25 cellular contexts compared by ENCODE assay signal in the genomic region with DNA sequence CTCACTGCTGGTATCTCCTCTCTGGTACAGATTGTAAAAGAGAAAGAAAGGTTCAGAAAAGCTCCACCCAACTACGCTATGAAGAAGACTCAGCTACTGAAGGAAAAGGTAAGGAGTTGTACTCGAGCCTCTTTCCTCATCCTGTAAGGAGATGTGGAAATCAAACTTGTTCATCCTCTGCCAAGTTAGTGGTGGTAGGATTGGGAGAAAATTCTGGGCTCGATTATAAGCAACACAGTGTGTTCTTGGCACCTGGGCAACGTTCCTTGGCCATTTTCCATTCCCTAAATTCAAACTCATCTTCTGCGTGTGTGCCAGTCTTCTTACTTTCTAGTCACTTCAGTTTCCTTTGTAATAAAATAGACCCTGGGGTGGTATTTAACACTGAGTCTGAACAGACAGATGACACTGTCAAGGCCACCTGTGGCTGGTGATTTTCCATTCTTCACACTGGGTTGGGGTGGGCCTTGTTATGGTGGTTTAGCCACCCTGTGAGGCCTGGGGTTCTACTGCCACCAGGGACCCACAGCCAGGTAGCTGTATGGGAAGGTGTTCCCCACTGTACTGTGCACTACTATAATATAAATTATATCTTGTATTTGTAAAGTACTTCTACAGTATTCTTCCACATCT. TPM values are rescaled to one million over a fixed set of nuclear protein-coding genes. Genes with fewer than 3 reads are reported as not detected.
DNase-seq lines count a peak whose midpoint lies in the region; ATAC-seq and TF ChIP-seq lines count a peak whose summit lies in the region.
"Had no signal": no experiment of that assay in that cellular context is flagged by ENCODE, and none has a peak within 500 bp of the region (broad histone marks: within the 10 kb centered on the region; RNA-seq: fewer than 3 reads in every experiment).

No MANE protein-coding gene starts in this region.

- H3K36me3 ChIP-seq in gastrocnemius medialis: peaks cover 0 to 85% of the 10 kb centered on the region in 2 donors
- H3K36me3 ChIP-seq in MM.1S (replicated peaks; ENCODE audit: insufficient read depth, low read length): peaks cover 6% of the 10 kb centered on the region; the same call in 1 of the 2 replicates

- H3K27me3 Mint-ChIP-seq in activated T-cell treated with anti-CD3 and anti-CD28 coated beads, Interleukin-2, amount 50 U/mL, for 72 hours (ENCODE audit: low read depth): no peaks in the 10 kb centered on the region
- H3K27me3 Mint-ChIP-seq in CD4-positive, alpha-beta T cell: no peaks in the 10 kb centered on the region
- H3K27me3 Mint-ChIP-seq: CD4-positive, alpha-beta memory T cell; memory B cell; natural killer cell treated with Interleukin-12 subunit alpha and Interleukin-12 subunit beta and Interleukin-15 and Interleukin-18, amount 100 ng/mL, for 72 hours; stimulated activated memory B cell treated with anti-CD40 and anti-IgM and Interleukin-4, amounts not matched to agents 10 μg/mL and 1 μg/mL and 100 μg/mL, for 72 hours; type B pancreatic cell had no signal

- ATAC-seq in activated T-cell treated with anti-CD3 and anti-CD28 coated beads, Interleukin-2, amount 50 U/mL, for 72 hours (replicated peaks in 1 of 2): peak; percentile 7 to 39
- ATAC-seq in gastrocnemius medialis: peak; percentile 83 to 89
- no peak for ATAC-seq in CD4-positive, alpha-beta T cell (ENCODE audit: poor library complexity)
- ATAC-seq: natural killer cell treated with Interleukin-12 subunit alpha and Interleukin-12 subunit beta and Interleukin-15 and Interleukin-18, amount 100 ng/mL, for 72 hours; stimulated activated memory B cell treated with anti-CD40 and anti-IgM and Interleukin-4, amounts not matched to agents 10 μg/mL and 1 μg/mL and 100 μg/mL, for 72 hours had no signal

- no peak for DNase-seq in activated T-cell treated with anti-CD3 and anti-CD28 coated beads, Interleukin-2, amount 50 U/mL, for 72 hours
- DNase-seq in activated T-cell treated with anti-CD3 and anti-CD28 coated beads, Interleukin-2, amount 50 U/mL, for 1 hour: no peak
- DNase-seq in RWPE1 (ENCODE audit: low spot score): no peak
- DNase-seq in fibroblast of gingiva (ENCODE audit: low read depth): peak; percentile 65
- DNase-seq in gastrocnemius medialis: peak in 1 of 2 donors; percentile 39
- DNase-seq in CD4-positive, alpha-beta T cell: no peak
- no peak for DNase-seq in MM.1S
- DNase-seq in HUDEP-2 (lab: John Stamatoyannopoulos, UW; ENCODE audit: unreplicated experiment in 76 of 76): no peak
- DNase-seq: activated effector memory CD4-positive, alpha-beta T cell treated with anti-CD3 and anti-CD28 coated beads, Interleukin-2, amount 50 U/mL, for 16 hours; CD4-positive, alpha-beta memory T cell; cortex of kidney; DND-41; glutamatergic neuron; immature natural killer cell; NCI-H1436 treated with DMSO at 0.1 percent for 48 hours; NCI-H2171; NCI-H69; posterior cingulate gyrus had no signal

- no peaks in the 10 kb centered on the region for H3K79me2 ChIP-seq in MM.1S (ENCODE audit: low read length)

- H3K27me3 ChIP-seq in gastrocnemius medialis (no peaks in the 10 kb centered on the region), MM.1S (replicated peaks; ENCODE audit: insufficient read depth, low read length) (no peaks in the 10 kb centered on the region)
- no peaks in the 10 kb centered on the region for H3K27me3 ChIP-seq in CD4-positive, alpha-beta T cell (ENCODE audit: control insufficient read depth, insufficient read depth, low read length)

- no peaks in the 10 kb centered on the region for H3K9me3 ChIP-seq in gastrocnemius medialis
- no peaks in the 10 kb centered on the region for H3K9me3 ChIP-seq in CD4-positive, alpha-beta T cell (ENCODE audit: control insufficient read depth, low read length)
- H3K9me3 ChIP-seq in MM.1S (replicated peaks; ENCODE audit: insufficient read depth, low read length): no peaks in the 10 kb centered on the region

- H3F3A ChIP-seq in MM.1S (ENCODE audit: insufficient read depth, low read length): peaks cover 3% of the 10 kb centered on the region; the same call in 1 of the 2 replicates

- H3K9me2 ChIP-seq in MM.1S (replicated peaks; ENCODE audit: insufficient read depth, low read length): no peaks in the 10 kb centered on the region

- no peak overlapping the region for H3K4me2 ChIP-seq in MM.1S (ENCODE audit: low read depth, low read length)

- H3K4me1 Mint-ChIP-seq in activated T-cell treated with anti-CD3 and anti-CD28 coated beads, Interleukin-2, amount 50 U/mL, for 72 hours (ENCODE audit: low read depth): peaks cover 34% of the 10 kb centered on the region
- no peaks in the 10 kb centered on the region for H3K4me1 Mint-ChIP-seq in CD4-positive, alpha-beta T cell (ENCODE audit: low read depth)
- H3K4me1 Mint-ChIP-seq: CD4-positive, alpha-beta memory T cell; memory B cell; stimulated activated memory B cell treated with anti-CD40 and anti-IgM and Interleukin-4, amounts not matched to agents 10 μg/mL and 1 μg/mL and 100 μg/mL, for 72 hours had no signal

- no peaks in the 10 kb centered on the region for H3K9me3 Mint-ChIP-seq in activated T-cell treated with anti-CD3 and anti-CD28 coated beads, Interleukin-2, amount 50 U/mL, for 72 hours
- no peaks in the 10 kb centered on the region for H3K9me3 Mint-ChIP-seq in CD4-positive, alpha-beta T cell
- H3K9me3 Mint-ChIP-seq: CD4-positive, alpha-beta memory T cell; immature natural killer cell; memory B cell; natural killer cell treated with Interleukin-12 subunit alpha and Interleukin-12 subunit beta and Interleukin-15 and Interleukin-18, amount 100 ng/mL, for 72 hours; stimulated activated memory B cell treated with anti-CD40 and anti-IgM and Interleukin-4, amounts not matched to agents 10 μg/mL and 1 μg/mL and 100 μg/mL, for 72 hours; T-helper 2 cell treated with Interferon-gamma antibody and Interleukin-4, amounts not matched to agents 5 μg/mL and 100 μg/mL, for 36 hours; type B pancreatic cell had no signal

- peak overlapping the region; percentile 57; the same call in 1 of the 2 replicates for H3K27ac ChIP-seq in RWPE1
- H3K27ac ChIP-seq in gastrocnemius medialis: peak overlapping the region; percentile 39 to 86 (median 66)
- H3K27ac ChIP-seq in CD4-positive, alpha-beta T cell (ENCODE audit: low read depth, low read length): no peak overlapping the region
- no peak overlapping the region for H3K27ac ChIP-seq in MM.1S (ENCODE audit: low read length)

- no peak overlapping the region for H3K4me3 ChIP-seq in gastrocnemius medialis
- no peak overlapping the region for H3K4me3 ChIP-seq in MM.1S (ENCODE audit: low read length)

- H3K36me3 Mint-ChIP-seq in activated T-cell treated with anti-CD3 and anti-CD28 coated beads, Interleukin-2, amount 50 U/mL, for 72 hours (ENCODE audit: insufficient read depth in 2 of 2): peaks cover 13 to 29% of the 10 kb centered on the region in 2 donors
- peaks cover 81% of the 10 kb centered on the region for H3K36me3 Mint-ChIP-seq in CD4-positive, alpha-beta T cell (ENCODE audit: low read depth)

- POLR2A ChIA-PET in RWPE1 (lab: Yijun Ruan, JAX; ENCODE audit: low non-redundant PET): no interaction called here
- POLR2A ChIA-PET in CD4-positive, alpha-beta T cell (lab: Charles Lee): no interaction called here

- no peak overlapping the region for H3K4me3 Mint-ChIP-seq in activated T-cell treated with anti-CD3 and anti-CD28 coated beads, Interleukin-2, amount 50 U/mL, for 72 hours
- no peak overlapping the region for H3K4me3 Mint-ChIP-seq in CD4-positive, alpha-beta T cell
- H3K4me3 Mint-ChIP-seq: CD4-positive, alpha-beta memory T cell; immature natural killer cell; memory B cell; natural killer cell treated with Interleukin-12 subunit alpha and Interleukin-12 subunit beta and Interleukin-15 and Interleukin-18, amount 100 ng/mL, for 72 hours; stimulated activated memory B cell treated with anti-CD40 and anti-IgM and Interleukin-4, amounts not matched to agents 10 μg/mL and 1 μg/mL and 100 μg/mL, for 72 hours; T-helper 2 cell treated with Interferon-gamma antibody and Interleukin-4, amounts not matched to agents 5 μg/mL and 100 μg/mL, for 36 hours; type B pancreatic cell had no signal

- no peak for TF ChIP-seq CTCF in RWPE1 (conservative IDR thresholded peaks at IDR 0.05; ENCODE audit: low read depth)
- TF ChIP-seq CTCF in gastrocnemius medialis (IDR thresholded peaks at IDR 0.05 in 4 of 5, conservative IDR thresholded peaks at IDR 0.05 in 1 of 5): no peak
- TF ChIP-seq CTCF in CD4-positive, alpha-beta T cell (IDR thresholded peaks at IDR 0.05): no peak
- no peak for TF ChIP-seq CTCF in MM.1S (IDR thresholded peaks at IDR 0.05; ENCODE audit: low read length)

- peaks cover 0 to 11% of the 10 kb centered on the region in 2 donors for H3K4me1 ChIP-seq in gastrocnemius medialis
- H3K4me1 ChIP-seq in MM.1S (ENCODE audit: low read length): no peaks in the 10 kb centered on the region

- peak overlapping the region; percentile 85 for H3K27ac Mint-ChIP-seq in activated T-cell treated with anti-CD3 and anti-CD28 coated beads, Interleukin-2, amount 50 U/mL, for 72 hours
- no peak overlapping the region for H3K27ac Mint-ChIP-seq in CD4-positive, alpha-beta T cell
- H3K27ac Mint-ChIP-seq: memory B cell; stimulated activated memory B cell treated with anti-CD40 and anti-IgM and Interleukin-4, amounts not matched to agents 10 μg/mL and 1 μg/mL and 100 μg/mL, for 72 hours; T-helper 2 cell treated with Interferon-gamma antibody and Interleukin-4, amounts not matched to agents 5 μg/mL and 100 μg/mL, for 36 hours; type B pancreatic cell had no signal

- no peak overlapping the region for H3K9ac ChIP-seq in MM.1S (ENCODE audit: low read length)

- intact Hi-C loops in gastrocnemius medialis (cut with DNase I; ENCODE audit: low total_unique reads): no loop called here
- intact Hi-C loops in CD4-positive, alpha-beta T cell (cut with DNase I, micrococcal nuclease): loop anchor here in 1 of 2 experiments (10.0 kb wide), 1 partner anchor 268 kb away; no protein-coding TSS in a partner anchor

- H4K20me1 ChIP-seq in MM.1S (ENCODE audit: insufficient read depth, low read length): no peaks in the 10 kb centered on the region; the same call in 1 of the 2 replicates

- CTCF ChIA-PET in RWPE1 (lab: Yijun Ruan, JAX): interaction anchor here (0.5 to 4.0 kb wide), 3 partner anchors 8 to 95 kb away, joined by 3 to 18 read pairs (median 4); no protein-coding TSS in a partner anchor
- CTCF ChIA-PET in CD4-positive, alpha-beta T cell (lab: Charles Lee): no interaction called here

- in situ Hi-C loops in gastrocnemius medialis (cut with MboI; ENCODE audit: low sequenced_read_pairs in 4 of 4): no loop called here

- H2AFZ ChIP-seq in MM.1S (ENCODE audit: low read length): no peak overlapping the region

- no peak for TF ChIP-seq POLR2A in gastrocnemius medialis (IDR thresholded peaks at IDR 0.05)

RNA-seq across cellular contexts. Expression of a gene that starts 17.1 kb away (rescaled TPM):
- total RNA-seq in activated T-cell treated with anti-CD3 and anti-CD28 coated beads, Interleukin-2, amount 50 U/mL, for 72 hours: 10 to 100 TPM; 12.9 to 14.9 TPM
- 10 to 100 TPM in 1 of 4 donors, 1 to 10 TPM in 2, under 1 TPM in 1; 0.75 to 12.4 (median 7.0) TPM for total RNA-seq in gastrocnemius medialis
- not detected for total RNA-seq in CD4-positive, alpha-beta T cell
- total RNA-seq: OCI-LY7 had no signal

RNA-seq across cellular contexts. Expression of a gene that starts 37.1 kb away (rescaled TPM):
- total RNA-seq in activated T-cell treated with anti-CD3 and anti-CD28 coated beads, Interleukin-2, amount 50 U/mL, for 72 hours: 1 to 10 TPM in 1 of 2 donors, under 1 TPM in 1; 0.72 to 1.7 TPM
- under 1 TPM in 2 of 4 donors, not detected in 2; 0.34 to 0.68 TPM for total RNA-seq in gastrocnemius medialis
- total RNA-seq in CD4-positive, alpha-beta T cell: 1 to 10 TPM; 9.7 to 9.9 TPM
- total RNA-seq: SK-MEL-5 had no signal

RNA-seq across cellular contexts. Expression of a gene that starts 59.6 kb away (rescaled TPM):
- total RNA-seq in activated T-cell treated with anti-CD3 and anti-CD28 coated beads, Interleukin-2, amount 50 U/mL, for 72 hours: 10 to 100 TPM; 33.5 to 35.9 TPM
- total RNA-seq in gastrocnemius medialis: 10 to 100 TPM; 22.7 to 46.8 (median 24.3) TPM
- total RNA-seq in CD4-positive, alpha-beta T cell: 10 to 100 TPM; 29.9 to 34.2 TPM

Comparison
In these comparisons a context has a peak if more than half of its experiments do, and no peak if none do; other contexts are left out.
1. H3K27ac ChIP-seq: peak in RWPE1 (single experiment) and gastrocnemius medialis (4 of 4); none in CD4-positive, alpha-beta T cell (single experiment) and MM.1S (single experiment).